Comparison of ENCODE assay signal across 14 cellular contexts in genomic region chrX:103151799-103152198, GRCh38. TPM values are rescaled to one million over a fixed set of nuclear protein-coding genes. Genes with fewer than 3 reads are reported as not detected.
A peak's percentile ranks its signal among the peaks of the same experiment; 100 is the strongest.
DNase-seq lines count a peak whose midpoint lies in the region; ATAC-seq and TF ChIP-seq lines count a peak whose summit lies in the region.
"Had no signal": no experiment of that assay in that cellular context is flagged by ENCODE, and none has a peak within 500 bp of the region (broad histone marks: within the 10 kb centered on the region; RNA-seq: fewer than 3 reads in every experiment).

No MANE protein-coding gene starts in this region.

- H3K4me3 ChIP-seq in fibroblast of lung (replicated peaks in 1 of 4; ENCODE audit: control extremely low read depth in 1 of 4, insufficient read depth in 1 of 4, low read depth in 3 of 4, low read length in 4 of 4) (no peak overlapping the region), skeletal muscle satellite cell (ENCODE audit: low read length) (peak overlapping the region; percentile 4), HAP-1 (no peak overlapping the region)
- H3K4me3 ChIP-seq: lower lobe of right lung, right lobe of liver had no signal

- in situ Hi-C loops in HAP-1 (cut with MboI; ENCODE audit: low sequenced_read_pairs): loop anchor here (25.0 kb wide), 1 partner anchor 189 kb away; no protein-coding TSS in a partner anchor

- H3K4me2 ChIP-seq in fibroblast of lung (ENCODE audit: extremely low read depth, insufficient read depth, low read length) (peak overlapping the region; percentile 48), skeletal muscle satellite cell (ENCODE audit: low read length) (peak overlapping the region; percentile 38)

- H3K4me1 ChIP-seq in fibroblast of lung (ENCODE audit: control insufficient read depth, extremely low read depth, insufficient read depth, low read length): no peaks in the 10 kb centered on the region
- peaks cover 9% of the 10 kb centered on the region for H3K4me1 ChIP-seq in skeletal muscle satellite cell (ENCODE audit: control insufficient read depth, insufficient read depth, low read length)
- H3K4me1 ChIP-seq in HAP-1: no peaks in the 10 kb centered on the region
- H3K4me1 ChIP-seq: lower lobe of right lung, right lobe of liver had no signal

- DNase-seq in RKO (ENCODE audit: low spot score) (peak; percentile 66), fibroblast of lung (ENCODE audit: low read depth in 2 of 2) (no peak), HAP-1 (ENCODE audit: low spot score in 2 of 2) (no peak), NCI-H2196 (lab: John Stamatoyannopoulos, UW; ENCODE audit: unreplicated experiment) (no peak)
- DNase-seq: activated CD4-positive, alpha-beta T cell treated with anti-CD3 and anti-CD28 coated beads, Interleukin-2, amount 50 U/mL, for 1 hour; activated T-cell treated with anti-CD3 and anti-CD28 coated beads, Interleukin-2, amount 50 U/mL, for 4 hours had no signal

- H3K9me3 ChIP-seq in fibroblast of lung (ENCODE audit: control insufficient read depth, insufficient read depth, low read depth, low read length): no peaks in the 10 kb centered on the region
- H3K9me3 ChIP-seq in skeletal muscle satellite cell (replicated peaks; ENCODE audit: low read length): no peaks in the 10 kb centered on the region
- H3K9me3 ChIP-seq in HAP-1: no peaks in the 10 kb centered on the region; the same call in 1 of the 2 replicates
- H3K9me3 ChIP-seq: lower lobe of right lung, right lobe of liver had no signal

- H3K27ac ChIP-seq in fibroblast of lung (ENCODE audit: insufficient read depth, low read length): no peak overlapping the region
- H3K27ac ChIP-seq: lower lobe of right lung, right lobe of liver had no signal

- peak; percentile 23 for ATAC-seq in HG03342 (IDR thresholded peaks at IDR 0.05; ENCODE audit: unreplicated experiment)
- no peak for ATAC-seq in HG03460 (IDR thresholded peaks at IDR 0.05; ENCODE audit: unreplicated experiment)
- ATAC-seq in GM18519 (IDR thresholded peaks at IDR 0.05; ENCODE audit: low FRiP score, unreplicated experiment): no peak

- no peak for TF ChIP-seq CTCF in fibroblast of lung (conservative IDR thresholded peaks at IDR 0.05 in 1 of 2, IDR thresholded peaks at IDR 0.05 in 1 of 2; ENCODE audit: low read depth in 1 of 2, low read length in 2 of 2)

- H3K27me3 ChIP-seq in fibroblast of lung (ENCODE audit: control insufficient read depth, insufficient read depth, low read length): no peaks in the 10 kb centered on the region
- no peaks in the 10 kb centered on the region for H3K27me3 ChIP-seq in skeletal muscle satellite cell (ENCODE audit: control insufficient read depth, insufficient read depth, low read length)
- H3K27me3 ChIP-seq in HAP-1 (ENCODE audit: low read depth): peaks cover 5% of the 10 kb centered on the region
- H3K27me3 ChIP-seq: right lobe of liver had no signal

- H4K20me1 ChIP-seq in fibroblast of lung (ENCODE audit: control insufficient read depth, extremely low read depth, insufficient read depth, low read length): no peaks in the 10 kb centered on the region

- H3K9ac ChIP-seq in fibroblast of lung (ENCODE audit: insufficient read depth, low read length): no peak overlapping the region
- peak overlapping the region; percentile 6 for H3K9ac ChIP-seq in skeletal muscle satellite cell (ENCODE audit: low read depth, low read length)

- no peak overlapping the region for H2AFZ ChIP-seq in fibroblast of lung (ENCODE audit: low read length)

- H3K36me3 ChIP-seq in fibroblast of lung (ENCODE audit: control insufficient read depth, insufficient read depth, low read length) (no peaks in the 10 kb centered on the region), skeletal muscle satellite cell (ENCODE audit: insufficient read depth, low read length) (no peaks in the 10 kb centered on the region), HAP-1 (replicated peaks) (no peaks in the 10 kb centered on the region)
- H3K36me3 ChIP-seq: lower lobe of right lung, right lobe of liver had no signal

- H3K79me2 ChIP-seq in fibroblast of lung (ENCODE audit: control insufficient read depth, insufficient read depth, low read length): no peaks in the 10 kb centered on the region

RNA-seq across cellular contexts. Expression of gene NXF3, which starts 58.9 kb away (rescaled TPM):
- total RNA-seq in fibroblast of lung: not detected in 2 replicates
- 0.54 TPM in 1 of 2 replicates, not detected in the other for polyA plus RNA-seq in fibroblast of lung
- polyA plus RNA-seq in fibroblast of lung (2012): 0.26 TPM in 1 of 2 replicates, not detected in the other
- not detected in 2 replicates for polyA minus RNA-seq in fibroblast of lung (ENCODE audit: low replicate concordance)
- under 0.01 and 0.25 TPM in 2 replicates for total RNA-seq in skeletal muscle satellite cell (2012; rRNA removed)
- total RNA-seq: activated T-cell treated with anti-CD3 and anti-CD28 coated beads, Interleukin-2, amount 50 U/mL, for 4 hours; CD4-positive, CD25-positive, alpha-beta regulatory T cell; T-helper 2 cell treated with Interferon-gamma antibody and Interleukin-4, amounts not matched to agents 100 ng/mL and 5 ng/mL, for 36 hours had no signal
- polyA plus RNA-seq: CD4-positive, CD25-positive, alpha-beta regulatory T cell had no signal
